ENCODE assay signal across 10 cellular contexts in the genomic region with DNA sequence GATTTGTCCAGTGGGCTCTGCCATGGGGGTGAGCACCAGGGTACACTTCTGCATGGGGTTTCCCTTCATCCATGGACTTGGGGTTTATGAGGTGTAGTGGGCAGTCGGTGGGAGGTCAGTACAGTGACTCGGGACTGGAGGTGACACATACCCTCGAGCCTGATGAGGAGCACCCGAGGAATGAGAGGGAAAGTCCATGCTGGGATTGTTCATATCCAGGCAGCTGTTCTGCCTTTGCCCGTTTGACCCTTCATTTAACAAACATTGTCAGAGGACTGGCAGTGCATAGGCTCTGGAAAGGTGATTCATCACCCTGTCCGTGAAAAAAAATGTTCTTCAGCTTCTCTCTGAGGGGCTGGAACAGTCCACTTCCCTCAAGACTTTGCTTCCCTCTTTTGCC. TPM values are rescaled to one million over a fixed set of nuclear protein-coding genes. Genes with fewer than 3 reads are reported as not detected.
DNase-seq lines count a peak whose midpoint lies in the region; ATAC-seq and TF ChIP-seq lines count a peak whose summit lies in the region.
"Had no signal": no experiment of that assay in that cellular context is flagged by ENCODE, and none has a peak within 500 bp of the region (broad histone marks: within the 10 kb centered on the region; RNA-seq: fewer than 3 reads in every experiment).

No MANE protein-coding gene starts in this region.

- H3K27me3 ChIP-seq in layer of hippocampus (ENCODE audit: control insufficient read depth, insufficient read depth, low read length) (no peaks in the 10 kb centered on the region), thoracic aorta (replicated peaks; ENCODE audit: insufficient read depth) (no peaks in the 10 kb centered on the region)

- H3K9me3 ChIP-seq in thoracic aorta: no peaks in the 10 kb centered on the region

- no peaks in the 10 kb centered on the region for H3K36me3 ChIP-seq in thoracic aorta

- peak overlapping the region; percentile 86 for H3K4me3 ChIP-seq in astrocyte of the spinal cord (ENCODE audit: low read depth, low read length)
- peak overlapping the region; percentile 92 for H3K4me3 ChIP-seq in thoracic aorta

- ATAC-seq in thoracic aorta (ENCODE audit: insufficient number of reproducible peaks, low FRiP score, low read depth) (peak; percentile 13), HG02678 (IDR thresholded peaks at IDR 0.05; ENCODE audit: unreplicated experiment) (no peak)
- ATAC-seq: stimulated activated memory B cell treated with anti-CD40 and anti-IgM and Interleukin-4, amounts not matched to agents 10 μg/mL and 1 μg/mL and 100 μg/mL, for 72 hours had no signal

- TF ChIP-seq CTCF in astrocyte of the spinal cord (IDR thresholded peaks at IDR 0.05; ENCODE audit: low read depth, low read length) (no peak), thoracic aorta (IDR thresholded peaks at IDR 0.05) (no peak)

- H3K27ac ChIP-seq in layer of hippocampus (ENCODE audit: low read depth, low read length): peak overlapping the region; percentile 24
- peak overlapping the region; percentile 98 for H3K27ac ChIP-seq in thoracic aorta

- in situ Hi-C loops in astrocyte of the spinal cord (cut with HindIII; ENCODE audit: low sequenced_read_pairs): no loop called here

- DNase-seq in HK-2 (ENCODE audit: unreplicated experiment): peak; percentile 79
- DNase-seq in astrocyte of the spinal cord (ENCODE audit: low read depth, low spot score): peak; percentile 69
- DNase-seq in thoracic aorta (ENCODE audit: low spot score): peak; percentile 46
- DNase-seq in stimulated activated CD4-positive, alpha-beta T cell treated with anti-CD3 and anti-CD28 coated beads, Interleukin-4, amount 100 ng/mL, for 1 hour: no peak
- no peak for DNase-seq in NCI-H1048 (lab: John Stamatoyannopoulos, UW)
- DNase-seq: activated T-cell treated with anti-CD3 and anti-CD28 coated beads, Interleukin-2, amount 50 U/mL, for 24 hours; NCI-H774 had no signal

- peaks cover 36 to 65% of the 10 kb centered on the region in 2 donors for H3K4me1 ChIP-seq in thoracic aorta (ENCODE audit: control insufficient read depth in 1 of 2, low read depth in 2 of 2)

RNA-seq across cellular contexts. Expression of a gene that starts 2.7 kb away (rescaled TPM):
- 100 to 1,000 TPM; 125 to 230 TPM for total RNA-seq in thoracic aorta

Comparison
In these comparisons a context has a peak if more than half of its experiments do, and no peak if none do; other contexts are left out.
1. DNase-seq: peak in HK-2 (single experiment), astrocyte of the spinal cord (single experiment) and thoracic aorta (single experiment); none in stimulated activated CD4-positive, alpha-beta T cell treated with anti-CD3 and anti-CD28 coated beads, Interleukin-4, amount 100 ng/mL, for 1 hour (single experiment) and NCI-H1048 (single experiment).